8 cellular contexts compared by ENCODE assay signal in genomic region chr17:38484242-38485145, GRCh38. TPM values are rescaled to one million over a fixed set of nuclear protein-coding genes. Genes with fewer than 3 reads are reported as not detected.
DNase-seq lines count a peak whose midpoint lies in the region; ATAC-seq, FAIRE-seq and TF ChIP-seq lines count a peak whose summit lies in the region.
"Not testable (repeated sequence)": the region's sequence is repeated elsewhere in the genome, so short reads cannot be mapped to it uniquely, and the experiment has no call there.

No MANE protein-coding gene starts in this region.

- not testable (repeated sequence) for H3K27ac ChIP-seq in A673 (ENCODE audit: low read depth, low read length, poor library complexity, severe bottlenecking); endothelial cell of umbilical vein (ENCODE audit: insufficient read depth, low read depth, low read length)
- H3K27ac ChIP-seq in lung (ENCODE audit: low read depth in 1 of 2, low read length in 1 of 2), result peak overlapping the region in 1 of 2 donors; percentile 44

- H3K4me1 ChIP-seq in A673 (ENCODE audit: insufficient read depth, low read length, poor library complexity, severe bottlenecking); endothelial cell of umbilical vein (ENCODE audit: control insufficient read depth, extremely low read depth, insufficient read depth, low read length); lung (ENCODE audit: control insufficient read depth in 2 of 2, insufficient read depth in 2 of 2, low read length in 2 of 2): not testable (repeated sequence)

- not testable (repeated sequence) for H3K9me1 ChIP-seq in endothelial cell of umbilical vein (replicated peaks; ENCODE audit: control insufficient read depth, extremely low read depth, insufficient read depth, low read length)

- H2AFZ ChIP-seq in endothelial cell of umbilical vein (ENCODE audit: low read depth, low read length), result not testable (repeated sequence)

- not testable (repeated sequence) for H3K9me3 ChIP-seq in A673 (ENCODE audit: low read depth, low read length, poor library complexity, severe bottlenecking); endothelial cell of umbilical vein (replicated peaks; ENCODE audit: control insufficient read depth, insufficient read depth, low read length); lung (ENCODE audit: control insufficient read depth in 2 of 2, insufficient read depth in 1 of 2, low read length in 1 of 2)

- CTCF ChIA-PET in A673 (lab: Charles Lee), result not testable (repeated sequence)
- CTCF ChIA-PET in endothelial cell of umbilical vein (lab: Charles Lee), result interaction anchor here (0.8 to 1.9 kb wide), 4 partner anchors 41 to 135 kb away, joined by 3 to 10 read pairs (median 8); no protein-coding TSS in a partner anchor

- peak; percentile 64 for DNase-seq in A673 (ENCODE audit: low spot score)
- peak; percentile 77 for DNase-seq in NCI-H1694 (lab: John Stamatoyannopoulos, UW)
- DNase-seq in SKM-1 (lab: John Stamatoyannopoulos, UW; ENCODE audit: unreplicated experiment), result peak; percentile 21
- peak; percentile 70 for DNase-seq in endothelial cell of umbilical vein (ENCODE audit: low read depth, low spot score)
- peak; percentile 79 for DNase-seq in lung (ENCODE audit: low spot score)
- peak; percentile 75 to 76 for DNase-seq in stimulated activated CD4-positive, alpha-beta T cell treated with anti-CD3 and anti-CD28 coated beads, Interleukin-2, amount 100 ng/mL, for 24 hours

- not testable (repeated sequence) for TF ChIP-seq POLR2A in endothelial cell of umbilical vein (IDR thresholded peaks at IDR 0.05; ENCODE audit: low read depth, low read length)

- H3K79me2 ChIP-seq in endothelial cell of umbilical vein (ENCODE audit: control insufficient read depth, insufficient read depth, low read length), result not testable (repeated sequence)

- H3K36me3 Mint-ChIP-seq in activated T-helper 17 cell treated with anti-CD3 and anti-CD28 coated beads, Interleukin-2, amount 50 U/mL, for 72 hours (ENCODE audit: low read depth), result not testable (repeated sequence)

- 49 to 60% methylated on average over 21 of the region's 21 CpGs for WGBS in lung, 2 donors

- not testable (repeated sequence) for H3K36me3 ChIP-seq in A673 (ENCODE audit: insufficient read depth, low read length, poor library complexity, severe bottlenecking)
- H3K36me3 ChIP-seq in endothelial cell of umbilical vein (ENCODE audit: control insufficient read depth in 2 of 2, extremely low read depth in 1 of 2, insufficient read depth in 2 of 2, low read length in 2 of 2) (peaks cover 10 to 31% of the 10 kb centered on the region in 2 experiments), lung (ENCODE audit: control insufficient read depth in 2 of 2, insufficient read depth in 2 of 2, low read length in 2 of 2) (peaks cover 0 to 17% of the 10 kb centered on the region in 2 donors)

- H3K9me3 Mint-ChIP-seq in activated T-helper 17 cell treated with anti-CD3 and anti-CD28 coated beads, Interleukin-2, amount 50 U/mL, for 72 hours, result not testable (repeated sequence)

- not testable (repeated sequence) for H3K4me2 ChIP-seq in endothelial cell of umbilical vein (ENCODE audit: insufficient read depth, low read length)

- H3K27me3 ChIP-seq in A673 (replicated peaks; ENCODE audit: insufficient read depth, low read depth, low read length, poor library complexity); endothelial cell of umbilical vein (ENCODE audit: control insufficient read depth in 2 of 2, insufficient read depth in 2 of 2, low read length in 2 of 2); lung (ENCODE audit: control insufficient read depth, insufficient read depth): not testable (repeated sequence)

- H3K4me1 Mint-ChIP-seq in activated T-helper 17 cell treated with anti-CD3 and anti-CD28 coated beads, Interleukin-2, amount 50 U/mL, for 72 hours, result not testable (repeated sequence)

- not testable (repeated sequence) for H4K20me1 ChIP-seq in endothelial cell of umbilical vein (replicated peaks; ENCODE audit: control insufficient read depth, extremely low read depth, insufficient read depth, low read length)

- H3K4me3 Mint-ChIP-seq in activated T-helper 17 cell treated with anti-CD3 and anti-CD28 coated beads, Interleukin-2, amount 50 U/mL, for 72 hours, result peak overlapping the region; percentile 65

- not testable (repeated sequence) for BruUV-seq in A673 (replicated peaks; lab: Mats Ljungman, UMichigan); endothelial cell of umbilical vein (replicated peaks; lab: Mats Ljungman, UMichigan)

- TF ChIP-seq CTCF in A673 (conservative IDR thresholded peaks at IDR 0.05; ENCODE audit: low read depth, low read length), result peak; percentile 64
- peak; percentile 67 for TF ChIP-seq CTCF in GM12874 (IDR thresholded peaks at IDR 0.05; ENCODE audit: insufficient read depth, low read depth, low read length)
- peak; percentile 55 to 69 for TF ChIP-seq CTCF in endothelial cell of umbilical vein (IDR thresholded peaks at IDR 0.05; ENCODE audit: extremely low read depth in 1 of 2, insufficient read depth in 1 of 2, low read depth in 1 of 2, low read length in 2 of 2)
- TF ChIP-seq CTCF in lung (IDR thresholded peaks at IDR 0.05; ENCODE audit: control extremely low read depth, extremely low read depth), result peak; percentile 71

- intact Hi-C loops in A673 (cut with micrococcal nuclease; ENCODE audit: unreplicated experiment) (loop anchor here (5.0 kb wide), 2 partner anchors 37 to 62 kb away; no protein-coding TSS in a partner anchor), endothelial cell of umbilical vein (cut with micrococcal nuclease) (loop anchor here (1.0 to 2.0 kb wide), 2 partner anchors 40 to 60 kb away; no protein-coding TSS in a partner anchor)

- not testable (repeated sequence) for H3K9ac ChIP-seq in endothelial cell of umbilical vein (replicated peaks; ENCODE audit: extremely low read depth, insufficient read depth, low read length)

- ATAC-seq in activated T-helper 17 cell treated with anti-CD3 and anti-CD28 coated beads, Interleukin-2, amount 50 U/mL, for 72 hours (replicated peaks), result peak; percentile 71
- peak; percentile 69 for ATAC-seq in lung (ENCODE audit: insufficient read depth, low FRiP score)

- POLR2A ChIA-PET in A673 (lab: Charles Lee; ENCODE audit: low non-redundant PET); endothelial cell of umbilical vein (lab: Charles Lee): not testable (repeated sequence)

- not testable (repeated sequence) for H3K4me3 ChIP-seq in A673 (ENCODE audit: low read depth, low read length, poor library complexity, severe bottlenecking); endothelial cell of umbilical vein (replicated peaks in 1 of 3; ENCODE audit: insufficient read depth in 1 of 3, low read depth in 1 of 3, low read length in 3 of 3); lung

- peak overlapping the region; percentile 64 for H3K27ac Mint-ChIP-seq in activated T-helper 17 cell treated with anti-CD3 and anti-CD28 coated beads, Interleukin-2, amount 50 U/mL, for 72 hours

- dilution Hi-C loops in endothelial cell of umbilical vein (cut with MboI; ENCODE audit: extremely low pct_ligation_motif_present, low sequenced_read_pairs), result not testable (repeated sequence)

- FAIRE-seq in endothelial cell of umbilical vein (lab: Jason Lieb, UNC), result not testable (repeated sequence)

- H3K27me3 Mint-ChIP-seq in activated T-helper 17 cell treated with anti-CD3 and anti-CD28 coated beads, Interleukin-2, amount 50 U/mL, for 72 hours, result not testable (repeated sequence)

TF ChIP-seq in endothelial cell of umbilical vein, 7 proteins besides CTCF, POLR2A, EP300 and RAD21:
- TF ChIP-seq POLR2AphosphoS5 (IDR thresholded peaks at IDR 0.05; ENCODE audit: insufficient read depth, low read depth, low read length), result peak; percentile 13
TF ChIP-seq in endothelial cell of umbilical vein: peak in this region for 1; not testable (repeated sequence) for 6.

RNA-seq across cellular contexts. Expression of gene ARHGAP23, which starts 56.2 kb away (rescaled TPM):
- 19.0 and 24.9 TPM in 2 replicates for total RNA-seq in A673 (2021)
- total RNA-seq in activated T-helper 17 cell treated with anti-CD3 and anti-CD28 coated beads, Interleukin-2, amount 50 U/mL, for 72 hours, result 1 to 10 TPM in 1 of 2 donors, under 1 TPM in 1; 0.69 to 2.2 TPM
- 152 and 190 TPM in 2 replicates for total RNA-seq in endothelial cell of umbilical vein
- polyA plus RNA-seq in endothelial cell of umbilical vein, result 22.3 and 25.4 TPM in 2 replicates
- 22.9 and 25.3 TPM in 2 replicates for polyA plus RNA-seq in endothelial cell of umbilical vein (2011; cell fraction: cytosol; rRNA removed)
- 53.1 and 59.2 TPM in 2 replicates for polyA plus RNA-seq in endothelial cell of umbilical vein (2011; cell fraction: nucleus; rRNA removed)
- 49.6 and 59.2 TPM in 2 replicates for polyA plus RNA-seq in endothelial cell of umbilical vein (2012)
- polyA minus RNA-seq in endothelial cell of umbilical vein, result 42.0 and 76.2 TPM in 2 replicates
- polyA minus RNA-seq in endothelial cell of umbilical vein (2011; cell fraction: cytosol; rRNA and poly(A)+ RNA removed), result 23.5 TPM
- polyA minus RNA-seq in endothelial cell of umbilical vein (2011; cell fraction: nucleus; rRNA and poly(A)+ RNA removed), result 63.5 and 75.4 TPM in 2 replicates
- total RNA-seq in lung, result 10 to 100 TPM; 59.2 to 91.7 TPM
- 10 to 100 TPM; 18.3 to 19.2 TPM for polyA plus RNA-seq in lung

Comparison
In these comparisons a context has a peak if more than half of its experiments do, and no peak if none do; other contexts are left out.
1. DNase-seq: peak in every context shown above with its lines; median percentile 79 in lung; 77 in NCI-H1694; 76 in stimulated activated CD4-positive, alpha-beta T cell treated with anti-CD3 and anti-CD28 coated beads, Interleukin-2, amount 100 ng/mL, for 24 hours; 70 in endothelial cell of umbilical vein; 64 in A673; 21 in SKM-1.